In the genomic region with DNA sequence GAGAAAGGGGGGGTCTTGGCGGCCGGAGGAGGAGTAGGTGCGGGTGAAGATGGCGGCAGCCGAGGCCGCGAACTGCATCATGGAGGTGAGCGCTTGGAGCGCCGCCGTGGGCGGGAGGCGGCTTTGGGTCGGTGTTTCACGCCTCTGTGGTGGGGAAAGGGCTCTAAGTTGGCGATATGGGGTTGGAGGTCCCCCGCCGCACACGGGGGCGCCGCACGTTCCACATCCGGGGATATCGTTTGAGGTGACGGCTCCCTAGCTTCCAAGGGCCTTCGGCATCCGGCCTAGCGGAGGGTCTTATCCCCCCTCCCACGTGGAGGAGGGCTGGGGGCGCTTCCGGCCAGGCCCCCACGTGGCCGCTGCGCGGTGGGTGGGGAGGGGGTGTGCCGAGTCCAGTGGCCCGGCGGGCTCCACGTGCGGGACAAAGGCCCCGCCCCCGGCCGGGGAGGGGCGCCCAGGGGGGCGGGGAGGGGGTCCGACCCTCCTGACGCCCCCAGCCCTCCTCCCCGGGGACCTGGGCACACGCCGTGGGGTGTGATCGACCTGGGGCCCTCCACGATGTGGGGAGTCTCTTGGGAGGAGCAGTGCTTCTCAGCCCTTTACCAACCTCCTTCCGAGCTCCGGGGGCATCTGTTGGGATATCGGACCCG, we compare ENCODE assay signal across 1 cellular context.
A peak's percentile ranks its signal among the peaks of the same experiment; 100 is the strongest.
TF ChIP-seq lines count a peak whose summit lies in the region.

A gene (plus strand): TSS at position 40 of the 650 bp plus-strand sequence. CDS start 10 bp downstream, at position 50.

TF ChIP-seq in HepG2, 621 proteins besides CTCF, POLR2A, EP300 and RAD21 (continued from another document and continues in another):
- TF ChIP-seq, protein P1, sequence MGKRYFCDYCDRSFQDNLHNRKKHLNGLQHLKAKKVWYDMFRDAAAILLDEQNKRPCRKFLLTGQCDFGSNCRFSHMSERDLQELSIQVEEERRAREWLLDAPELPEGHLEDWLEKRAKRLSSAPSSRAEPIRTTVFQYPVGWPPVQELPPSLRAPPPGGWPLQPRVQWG (CRISPR knock-in tag; IDR thresholded peaks at IDR 0.05; ENCODE audit: borderline replicate concordance, low read depth): no peak
- TF ChIP-seq ZNF569 (CRISPR knock-in tag; IDR thresholded peaks at IDR 0.05; ENCODE audit: borderline replicate concordance) (no peak), FOXJ3 (CRISPR knock-in tag; IDR thresholded peaks at IDR 0.05; ENCODE audit: borderline replicate concordance) (no peak), ZFP36L1 (CRISPR knock-in tag; IDR thresholded peaks at IDR 0.05) (no peak), TMF1 (CRISPR knock-in tag; IDR thresholded peaks at IDR 0.05; ENCODE audit: low read depth) (peak; percentile 40; the same call in 1 of the 2 replicates), ZNF546 (CRISPR knock-in tag; conservative IDR thresholded peaks at IDR 0.05) (peak; percentile 70; the same call in 1 of the 2 replicates), PCBP1 (IDR thresholded peaks at IDR 0.05; ENCODE audit: borderline replicate concordance, low read depth, low read length) (no peak), ZSCAN30 (CRISPR knock-in tag; IDR thresholded peaks at IDR 0.05) (0 out of 2 replicates have a peak, but pooled peaks have one; percentile 12), SP140L (CRISPR knock-in tag; IDR thresholded peaks at IDR 0.05; ENCODE audit: borderline replicate concordance) (no peak), LCORL (IDR thresholded peaks at IDR 0.05) (no peak), LCORL (CRISPR knock-in tag; IDR thresholded peaks at IDR 0.05) (peak; percentile 48; the same call in 1 of the 2 replicates), ZC3H4 (CRISPR knock-in tag; IDR thresholded peaks at IDR 0.05; ENCODE audit: borderline replicate concordance) (no peak), ZNF790 (CRISPR knock-in tag; IDR thresholded peaks at IDR 0.05; ENCODE audit: borderline replicate concordance) (no peak), ZNF605 (CRISPR knock-in tag; IDR thresholded peaks at IDR 0.05) (peak; percentile 29; the same call in 1 of the 2 replicates), ZNF329 (CRISPR knock-in tag; IDR thresholded peaks at IDR 0.05; ENCODE audit: low read depth) (no peak), GTF3A (CRISPR knock-in tag; conservative IDR thresholded peaks at IDR 0.05) (no peak), KDM2A (CRISPR knock-in tag; IDR thresholded peaks at IDR 0.05; ENCODE audit: borderline replicate concordance, low read depth) (peak; percentile 50; the same call in 1 of the 2 replicates), STAT5B (CRISPR knock-in tag; IDR thresholded peaks at IDR 0.05) (no peak), POLR2AphosphoS5 (IDR thresholded peaks at IDR 0.05; ENCODE audit: low read depth, low read length) (peak; percentile 95), ADNP (CRISPR knock-in tag; IDR thresholded peaks at IDR 0.05) (no peak), PRPF4 (IDR thresholded peaks at IDR 0.05; ENCODE audit: low read depth, low read length, poor library complexity, severe bottlenecking) (no peak), CAMTA2 (CRISPR knock-in tag; IDR thresholded peaks at IDR 0.05; ENCODE audit: borderline replicate concordance) (peak; percentile 57; the same call in 1 of the 2 replicates), SOX13 (IDR thresholded peaks at IDR 0.05) (no peak), SOX13 (CRISPR knock-in tag; conservative IDR thresholded peaks at IDR 0.05 in 1 of 2, IDR thresholded peaks at IDR 0.05 in 1 of 2) (no peak; a peak in 1 of 4 replicates), KDM3A (CRISPR knock-in tag; IDR thresholded peaks at IDR 0.05; ENCODE audit: low read depth) (no peak)
- TF ChIP-seq, protein P2, sequence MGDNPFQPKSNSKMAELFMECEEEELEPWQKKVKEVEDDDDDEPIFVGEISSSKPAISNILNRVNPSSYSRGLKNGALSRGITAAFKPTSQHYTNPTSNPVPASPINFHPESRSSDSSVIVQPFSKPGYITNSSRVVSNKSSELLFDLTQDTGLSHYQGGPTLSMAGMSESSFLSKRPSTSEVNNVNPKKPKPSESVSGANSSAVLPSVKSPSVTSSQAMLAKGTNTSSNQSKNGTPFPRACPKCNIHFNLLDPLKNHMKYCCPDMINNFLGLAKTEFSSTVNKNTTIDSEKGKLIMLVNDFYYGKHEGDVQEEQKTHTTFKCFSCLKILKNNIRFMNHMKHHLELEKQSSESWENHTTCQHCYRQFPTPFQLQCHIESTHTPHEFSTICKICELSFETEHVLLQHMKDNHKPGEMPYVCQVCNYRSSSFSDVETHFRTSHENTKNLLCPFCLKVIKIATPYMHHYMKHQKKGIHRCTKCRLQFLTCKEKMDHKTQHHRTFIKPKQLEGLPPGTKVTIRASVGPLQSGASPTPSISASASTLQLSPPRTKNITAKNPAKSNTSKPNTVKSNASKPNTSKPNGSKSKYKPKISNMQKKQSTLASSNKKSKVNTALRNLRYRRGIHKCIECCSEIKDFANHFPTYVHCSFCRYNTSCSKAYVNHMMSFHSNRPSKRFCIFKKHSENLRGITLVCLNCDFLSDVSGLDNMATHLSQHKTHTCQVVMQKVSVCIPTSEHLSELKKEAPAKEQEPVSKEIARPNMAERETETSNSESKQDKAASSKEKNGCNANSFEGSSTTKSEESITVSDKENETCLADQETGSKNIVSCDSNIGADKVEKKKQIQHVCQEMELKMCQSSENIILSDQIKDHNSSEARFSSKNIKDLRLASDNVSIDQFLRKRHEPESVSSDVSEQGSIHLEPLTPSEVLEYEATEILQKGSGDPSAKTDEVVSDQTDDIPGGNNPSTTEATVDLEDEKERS (CRISPR knock-in tag; IDR thresholded peaks at IDR 0.05): no peak
- TF ChIP-seq, protein P3, sequence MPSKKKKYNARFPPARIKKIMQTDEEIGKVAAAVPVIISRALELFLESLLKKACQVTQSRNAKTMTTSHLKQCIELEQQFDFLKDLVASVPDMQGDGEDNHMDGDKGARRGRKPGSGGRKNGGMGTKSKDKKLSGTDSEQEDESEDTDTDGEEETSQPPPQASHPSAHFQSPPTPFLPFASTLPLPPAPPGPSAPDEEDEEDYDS (CRISPR knock-in tag; IDR thresholded peaks at IDR 0.05): 0 out of 2 replicates have a peak, but pooled peaks have one; percentile 11
- TF ChIP-seq, protein P4, sequence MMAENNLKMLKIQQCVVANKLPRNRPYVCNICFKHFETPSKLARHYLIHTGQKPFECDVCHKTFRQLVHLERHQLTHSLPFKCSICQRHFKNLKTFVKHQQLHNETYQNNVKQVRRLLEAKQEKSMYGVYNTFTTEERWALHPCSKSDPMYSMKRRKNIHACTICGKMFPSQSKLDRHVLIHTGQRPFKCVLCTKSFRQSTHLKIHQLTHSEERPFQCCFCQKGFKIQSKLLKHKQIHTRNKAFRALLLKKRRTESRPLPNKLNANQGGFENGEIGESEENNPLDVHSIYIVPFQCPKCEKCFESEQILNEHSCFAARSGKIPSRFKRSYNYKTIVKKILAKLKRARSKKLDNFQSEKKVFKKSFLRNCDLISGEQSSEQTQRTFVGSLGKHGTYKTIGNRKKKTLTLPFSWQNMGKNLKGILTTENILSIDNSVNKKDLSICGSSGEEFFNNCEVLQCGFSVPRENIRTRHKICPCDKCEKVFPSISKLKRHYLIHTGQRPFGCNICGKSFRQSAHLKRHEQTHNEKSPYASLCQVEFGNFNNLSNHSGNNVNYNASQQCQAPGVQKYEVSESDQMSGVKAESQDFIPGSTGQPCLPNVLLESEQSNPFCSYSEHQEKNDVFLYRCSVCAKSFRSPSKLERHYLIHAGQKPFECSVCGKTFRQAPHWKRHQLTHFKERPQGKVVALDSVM (CRISPR knock-in tag; IDR thresholded peaks at IDR 0.05): no peak
- TF ChIP-seq, protein P5, sequence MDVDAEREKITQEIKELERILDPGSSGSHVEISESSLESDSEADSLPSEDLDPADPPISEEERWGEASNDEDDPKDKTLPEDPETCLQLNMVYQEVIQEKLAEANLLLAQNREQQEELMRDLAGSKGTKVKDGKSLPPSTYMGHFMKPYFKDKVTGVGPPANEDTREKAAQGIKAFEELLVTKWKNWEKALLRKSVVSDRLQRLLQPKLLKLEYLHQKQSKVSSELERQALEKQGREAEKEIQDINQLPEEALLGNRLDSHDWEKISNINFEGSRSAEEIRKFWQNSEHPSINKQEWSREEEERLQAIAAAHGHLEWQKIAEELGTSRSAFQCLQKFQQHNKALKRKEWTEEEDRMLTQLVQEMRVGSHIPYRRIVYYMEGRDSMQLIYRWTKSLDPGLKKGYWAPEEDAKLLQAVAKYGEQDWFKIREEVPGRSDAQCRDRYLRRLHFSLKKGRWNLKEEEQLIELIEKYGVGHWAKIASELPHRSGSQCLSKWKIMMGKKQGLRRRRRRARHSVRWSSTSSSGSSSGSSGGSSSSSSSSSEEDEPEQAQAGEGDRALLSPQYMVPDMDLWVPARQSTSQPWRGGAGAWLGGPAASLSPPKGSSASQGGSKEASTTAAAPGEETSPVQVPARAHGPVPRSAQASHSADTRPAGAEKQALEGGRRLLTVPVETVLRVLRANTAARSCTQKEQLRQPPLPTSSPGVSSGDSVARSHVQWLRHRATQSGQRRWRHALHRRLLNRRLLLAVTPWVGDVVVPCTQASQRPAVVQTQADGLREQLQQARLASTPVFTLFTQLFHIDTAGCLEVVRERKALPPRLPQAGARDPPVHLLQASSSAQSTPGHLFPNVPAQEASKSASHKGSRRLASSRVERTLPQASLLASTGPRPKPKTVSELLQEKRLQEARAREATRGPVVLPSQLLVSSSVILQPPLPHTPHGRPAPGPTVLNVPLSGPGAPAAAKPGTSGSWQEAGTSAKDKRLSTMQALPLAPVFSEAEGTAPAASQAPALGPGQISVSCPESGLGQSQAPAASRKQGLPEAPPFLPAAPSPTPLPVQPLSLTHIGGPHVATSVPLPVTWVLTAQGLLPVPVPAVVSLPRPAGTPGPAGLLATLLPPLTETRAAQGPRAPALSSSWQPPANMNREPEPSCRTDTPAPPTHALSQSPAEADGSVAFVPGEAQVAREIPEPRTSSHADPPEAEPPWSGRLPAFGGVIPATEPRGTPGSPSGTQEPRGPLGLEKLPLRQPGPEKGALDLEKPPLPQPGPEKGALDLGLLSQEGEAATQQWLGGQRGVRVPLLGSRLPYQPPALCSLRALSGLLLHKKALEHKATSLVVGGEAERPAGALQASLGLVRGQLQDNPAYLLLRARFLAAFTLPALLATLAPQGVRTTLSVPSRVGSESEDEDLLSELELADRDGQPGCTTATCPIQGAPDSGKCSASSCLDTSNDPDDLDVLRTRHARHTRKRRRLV (CRISPR knock-in tag; IDR thresholded peaks at IDR 0.05): peak; percentile 86; the same call in 1 of the 2 replicates
- TF ChIP-seq, protein P6, sequence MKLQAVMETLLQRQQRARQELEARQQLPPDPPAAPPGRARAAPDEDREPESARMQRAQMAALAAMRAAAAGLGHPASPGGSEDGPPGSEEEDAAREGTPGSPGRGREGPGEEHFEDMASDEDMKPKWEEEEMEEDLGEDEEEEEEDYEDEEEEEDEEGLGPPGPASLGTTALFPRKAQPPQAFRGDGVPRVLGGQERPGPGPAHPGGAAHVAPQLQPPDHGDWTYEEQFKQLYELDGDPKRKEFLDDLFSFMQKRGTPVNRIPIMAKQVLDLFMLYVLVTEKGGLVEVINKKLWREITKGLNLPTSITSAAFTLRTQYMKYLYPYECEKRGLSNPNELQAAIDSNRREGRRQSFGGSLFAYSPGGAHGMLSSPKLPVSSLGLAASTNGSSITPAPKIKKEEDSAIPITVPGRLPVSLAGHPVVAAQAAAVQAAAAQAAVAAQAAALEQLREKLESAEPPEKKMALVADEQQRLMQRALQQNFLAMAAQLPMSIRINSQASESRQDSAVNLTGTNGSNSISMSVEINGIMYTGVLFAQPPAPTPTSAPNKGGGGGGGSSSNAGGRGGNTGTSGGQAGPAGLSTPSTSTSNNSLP (IDR thresholded peaks at IDR 0.05; ENCODE audit: low read depth, low read length): no peak
- TF ChIP-seq, protein P7, sequence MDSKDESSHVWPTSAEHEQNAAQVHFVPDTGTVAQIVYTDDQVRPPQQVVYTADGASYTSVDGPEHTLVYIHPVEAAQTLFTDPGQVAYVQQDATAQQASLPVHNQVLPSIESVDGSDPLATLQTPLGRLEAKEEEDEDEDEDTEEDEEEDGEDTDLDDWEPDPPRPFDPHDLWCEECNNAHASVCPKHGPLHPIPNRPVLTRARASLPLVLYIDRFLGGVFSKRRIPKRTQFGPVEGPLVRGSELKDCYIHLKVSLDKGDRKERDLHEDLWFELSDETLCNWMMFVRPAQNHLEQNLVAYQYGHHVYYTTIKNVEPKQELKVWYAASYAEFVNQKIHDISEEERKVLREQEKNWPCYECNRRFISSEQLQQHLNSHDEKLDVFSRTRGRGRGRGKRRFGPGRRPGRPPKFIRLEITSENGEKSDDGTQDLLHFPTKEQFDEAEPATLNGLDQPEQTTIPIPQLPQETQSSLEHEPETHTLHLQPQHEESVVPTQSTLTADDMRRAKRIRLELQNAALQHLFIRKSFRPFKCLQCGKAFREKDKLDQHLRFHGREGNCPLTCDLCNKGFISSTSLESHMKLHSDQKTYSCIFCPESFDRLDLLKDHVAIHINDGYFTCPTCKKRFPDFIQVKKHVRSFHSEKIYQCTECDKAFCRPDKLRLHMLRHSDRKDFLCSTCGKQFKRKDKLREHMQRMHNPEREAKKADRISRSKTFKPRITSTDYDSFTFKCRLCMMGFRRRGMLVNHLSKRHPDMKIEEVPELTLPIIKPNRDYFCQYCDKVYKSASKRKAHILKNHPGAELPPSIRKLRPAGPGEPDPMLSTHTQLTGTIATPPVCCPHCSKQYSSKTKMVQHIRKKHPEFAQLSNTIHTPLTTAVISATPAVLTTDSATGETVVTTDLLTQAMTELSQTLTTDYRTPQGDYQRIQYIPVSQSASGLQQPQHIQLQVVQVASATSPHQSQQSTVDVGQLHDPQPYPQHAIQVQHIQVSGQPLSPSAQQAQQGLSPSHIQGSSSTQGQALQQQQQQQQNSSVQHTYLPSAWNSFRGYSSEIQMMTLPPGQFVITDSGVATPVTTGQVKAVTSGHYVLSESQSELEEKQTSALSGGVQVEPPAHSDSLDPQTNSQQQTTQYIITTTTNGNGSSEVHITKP (CRISPR knock-in tag; IDR thresholded peaks at IDR 0.05; ENCODE audit: low read depth): no peak; the same call in none of the 2 replicates
